Comparison of ENCODE assay signal across 1 cellular context in genomic region chr5:42889311-42889933, GRCh38.
A peak's percentile ranks its signal among the peaks of the same experiment; 100 is the strongest.
TF ChIP-seq lines count a peak whose summit lies in the region.

No MANE protein-coding gene starts in this region.

TF ChIP-seq in HepG2, 621 proteins besides CTCF, POLR2A, EP300 and RAD21 (continued from another document and continues in another):
- no peak for TF ChIP-seq CEBPZ (IDR thresholded peaks at IDR 0.05; ENCODE audit: low read length)
- no peak for TF ChIP-seq ZNF432 (CRISPR knock-in tag; IDR thresholded peaks at IDR 0.05; ENCODE audit: borderline replicate concordance)
- no peak for TF ChIP-seq FOXO4 (CRISPR knock-in tag; conservative IDR thresholded peaks at IDR 0.05)
- TF ChIP-seq ZNF143 (CRISPR knock-in tag; IDR thresholded peaks at IDR 0.05) = no peak
- TF ChIP-seq GTF2F1 (IDR thresholded peaks at IDR 0.05; ENCODE audit: low read length) = no peak
- no peak for TF ChIP-seq PAX8 (CRISPR knock-in tag; IDR thresholded peaks at IDR 0.05; ENCODE audit: borderline replicate concordance)
- TF ChIP-seq ZBTB37 (CRISPR knock-in tag; IDR thresholded peaks at IDR 0.05) = no peak
- no peak for TF ChIP-seq AGO1 (IDR thresholded peaks at IDR 0.05; ENCODE audit: low read depth, low read length, poor library complexity, severe bottlenecking)
- no peak for TF ChIP-seq KLF16 (CRISPR knock-in tag; IDR thresholded peaks at IDR 0.05)
- TF ChIP-seq ZNF367 (CRISPR knock-in tag; IDR thresholded peaks at IDR 0.05; ENCODE audit: borderline replicate concordance) = no peak
- TF ChIP-seq TSC22D2 (CRISPR knock-in tag; IDR thresholded peaks at IDR 0.05; ENCODE audit: borderline replicate concordance) = 0 out of 2 replicates have a peak, but pooled peaks have one; percentile 32
- TF ChIP-seq ZBTB10 (CRISPR knock-in tag; IDR thresholded peaks at IDR 0.05; ENCODE audit: borderline replicate concordance) = no peak
- no peak for TF ChIP-seq RFX5 (IDR thresholded peaks at IDR 0.05; ENCODE audit: low read depth, low read length)
- TF ChIP-seq CEBPB (IDR thresholded peaks at IDR 0.05; ENCODE audit: borderline replicate concordance, low read depth, low read length) = no peak
- no peak for TF ChIP-seq RELA (CRISPR knock-in tag; IDR thresholded peaks at IDR 0.05)
- TF ChIP-seq SOX13 (IDR thresholded peaks at IDR 0.05) = no peak
- peak in 1 of 2 experiments; percentile 27; a peak in 1 of 4 replicates for TF ChIP-seq SOX13 (CRISPR knock-in tag; conservative IDR thresholded peaks at IDR 0.05 in 1 of 2, IDR thresholded peaks at IDR 0.05 in 1 of 2)
- no peak for TF ChIP-seq ZNF597 (CRISPR knock-in tag; IDR thresholded peaks at IDR 0.05)
- no peak for TF ChIP-seq MED8 (CRISPR knock-in tag; IDR thresholded peaks at IDR 0.05; ENCODE audit: insufficient replicate concordance)
- TF ChIP-seq ZNF326 (CRISPR knock-in tag; IDR thresholded peaks at IDR 0.05; ENCODE audit: borderline replicate concordance) = no peak
- TF ChIP-seq ZNF605 (CRISPR knock-in tag; IDR thresholded peaks at IDR 0.05) = no peak
- TF ChIP-seq ZNF414 (CRISPR knock-in tag; IDR thresholded peaks at IDR 0.05) = no peak
- TF ChIP-seq NBN (conservative IDR thresholded peaks at IDR 0.05) = no peak
- no peak for TF ChIP-seq PITX1 (CRISPR knock-in tag; IDR thresholded peaks at IDR 0.05)
- no peak for TF ChIP-seq HIVEP1 (CRISPR knock-in tag; IDR thresholded peaks at IDR 0.05)
- no peak for TF ChIP-seq HES4 (CRISPR knock-in tag; IDR thresholded peaks at IDR 0.05; ENCODE audit: borderline replicate concordance)
- no peak for TF ChIP-seq KAT2B (IDR thresholded peaks at IDR 0.05; ENCODE audit: borderline replicate concordance, low read depth, low read length)
- no peak for TF ChIP-seq CBX5 (CRISPR knock-in tag; IDR thresholded peaks at IDR 0.05; ENCODE audit: borderline replicate concordance)
- TF ChIP-seq PLRG1 (conservative IDR thresholded peaks at IDR 0.05) = no peak
- TF ChIP-seq ZFAT (CRISPR knock-in tag; conservative IDR thresholded peaks at IDR 0.05) = no peak
- TF ChIP-seq ZNF549 (CRISPR knock-in tag; IDR thresholded peaks at IDR 0.05) = no peak
- no peak for TF ChIP-seq RORA (CRISPR knock-in tag; IDR thresholded peaks at IDR 0.05)
- TF ChIP-seq SIX4 (CRISPR knock-in tag; IDR thresholded peaks at IDR 0.05) = no peak
- TF ChIP-seq TARDBP (CRISPR knock-in tag; IDR thresholded peaks at IDR 0.05) = no peak
- peak; percentile 44; the same call in 1 of the 2 replicates for TF ChIP-seq RXRB (CRISPR knock-in tag; IDR thresholded peaks at IDR 0.05; ENCODE audit: borderline replicate concordance)
- TF ChIP-seq PCBP2 (optimal IDR thresholded peaks at IDR 0.05; ENCODE audit: low read depth, low read length, poor library complexity, severe bottlenecking) = no peak
- no peak for TF ChIP-seq GATA4 (IDR thresholded peaks at IDR 0.05; ENCODE audit: borderline replicate concordance, low read depth)
- no peak for TF ChIP-seq FOXJ3 (CRISPR knock-in tag; IDR thresholded peaks at IDR 0.05; ENCODE audit: borderline replicate concordance)
- no peak for TF ChIP-seq FOXM1 (CRISPR knock-in tag; IDR thresholded peaks at IDR 0.05)
- no peak for TF ChIP-seq NKX3-1 (CRISPR knock-in tag; IDR thresholded peaks at IDR 0.05)
- no peak for TF ChIP-seq HNRNPL (IDR thresholded peaks at IDR 0.05; ENCODE audit: low read depth, low read length)
- no peak for TF ChIP-seq SRSF1 (optimal IDR thresholded peaks at IDR 0.05; ENCODE audit: low read depth, low read length)
- no peak for TF ChIP-seq ZNF572 (CRISPR knock-in tag; IDR thresholded peaks at IDR 0.05)
- peak; percentile 97 for TF ChIP-seq SMC3 (IDR thresholded peaks at IDR 0.05; ENCODE audit: low read length)
- no peak for TF ChIP-seq ZNF550 (CRISPR knock-in tag; IDR thresholded peaks at IDR 0.05; ENCODE audit: borderline replicate concordance)
- no peak for TF ChIP-seq ZNF337 (CRISPR knock-in tag; IDR thresholded peaks at IDR 0.05; ENCODE audit: borderline replicate concordance, low read depth)
- peak; percentile 40; the same call in 1 of the 2 replicates for TF ChIP-seq KDM5A (IDR thresholded peaks at IDR 0.05; ENCODE audit: borderline replicate concordance, low read length)
- TF ChIP-seq POGZ (CRISPR knock-in tag; IDR thresholded peaks at IDR 0.05) = no peak
- TF ChIP-seq KLF11 (CRISPR knock-in tag; IDR thresholded peaks at IDR 0.05) = 0 out of 2 replicates have a peak, but pooled peaks have one; percentile 54
- no peak for TF ChIP-seq ZNF331 (CRISPR knock-in tag; IDR thresholded peaks at IDR 0.05)
- TF ChIP-seq ZNF629 (CRISPR knock-in tag; conservative IDR thresholded peaks at IDR 0.05) = no peak
- peak; percentile 97 for TF ChIP-seq STAG1 (CRISPR knock-in tag; IDR thresholded peaks at IDR 0.05)
- no peak for TF ChIP-seq ZC3H13 (CRISPR knock-in tag; IDR thresholded peaks at IDR 0.05)
- TF ChIP-seq FUBP1 (CRISPR knock-in tag; IDR thresholded peaks at IDR 0.05; ENCODE audit: borderline replicate concordance) = no peak
- no peak for TF ChIP-seq TFAP4 (IDR thresholded peaks at IDR 0.05; ENCODE audit: borderline replicate concordance, low read depth)
- TF ChIP-seq KDM1A (CRISPR knock-in tag; IDR thresholded peaks at IDR 0.05) = no peak
- TF ChIP-seq STAT6 (CRISPR knock-in tag; IDR thresholded peaks at IDR 0.05; ENCODE audit: borderline replicate concordance) = no peak
- TF ChIP-seq ISL2 (CRISPR knock-in tag; IDR thresholded peaks at IDR 0.05) = no peak
